ENCODE assay signal across 10 cellular contexts in genomic region chr16:71900336-71900735, GRCh38. TPM values are rescaled to one million over a fixed set of nuclear protein-coding genes. Genes with fewer than 3 reads are reported as not detected.
A peak's percentile ranks its signal among the peaks of the same experiment; 100 is the strongest.
DNase-seq lines count a peak whose midpoint lies in the region; ATAC-seq, FAIRE-seq and TF ChIP-seq lines count a peak whose summit lies in the region.
"Had no signal": no experiment of that assay in that cellular context is flagged by ENCODE, and none has a peak within 500 bp of the region (broad histone marks: within the 10 kb centered on the region; RNA-seq: fewer than 3 reads in every experiment).

No MANE protein-coding gene starts in this region.

- H3K4me1 Mint-ChIP-seq in stimulated activated naive CD8-positive, alpha-beta T cell treated with anti-CD3 and anti-CD28 coated beads, Interleukin-15, Interleukin-2, amounts not matched to agents 100 ng/mL and 50 ng/mL, for 24 hours (ENCODE audit: low read depth): peaks cover 73% of the 10 kb centered on the region
- peaks cover 32% of the 10 kb centered on the region for H3K4me1 Mint-ChIP-seq in activated T-helper 17 cell treated with anti-CD3 and anti-CD28 coated beads, Interleukin-2, amount 50 U/mL, for 72 hours

- H3K27me3 ChIP-seq in HepG2 (ENCODE audit: control insufficient read depth in 1 of 2, insufficient read depth in 2 of 2, low read length in 2 of 2): no peaks in the 10 kb centered on the region; a peak in 1 of 5 replicates
- H3K27me3 ChIP-seq: colonic mucosa had no signal

- no peak for TF ChIP-seq EP300 in HepG2 (IDR thresholded peaks at IDR 0.05; ENCODE audit: low read depth in 2 of 2, low read length in 2 of 2)
- TF ChIP-seq EP300 in HepG2 (CRISPR knock-in tag; IDR thresholded peaks at IDR 0.05; ENCODE audit: borderline replicate concordance): no peak

- peak overlapping the region; percentile 71 for H3K27ac Mint-ChIP-seq in stimulated activated naive CD8-positive, alpha-beta T cell treated with anti-CD3 and anti-CD28 coated beads, Interleukin-15, Interleukin-2, amounts not matched to agents 100 ng/mL and 50 ng/mL, for 24 hours
- peak overlapping the region; percentile 73 for H3K27ac Mint-ChIP-seq in activated T-helper 17 cell treated with anti-CD3 and anti-CD28 coated beads, Interleukin-2, amount 50 U/mL, for 72 hours

- no peak for TF ChIP-seq RAD21 in HepG2 (CRISPR knock-in tag; IDR thresholded peaks at IDR 0.05)

- peaks cover 99% of the 10 kb centered on the region for H3K79me2 ChIP-seq in HepG2 (ENCODE audit: insufficient read depth, low read length)

- WGBS in HepG2 (ENCODE audit: low lambda C conversion rate): 80% methylated on average over 4 of the region's 4 CpGs

- peak overlapping the region; percentile 58 for H3K4me3 Mint-ChIP-seq in stimulated activated naive CD8-positive, alpha-beta T cell treated with anti-CD3 and anti-CD28 coated beads, Interleukin-15, Interleukin-2, amounts not matched to agents 100 ng/mL and 50 ng/mL, for 24 hours
- H3K4me3 Mint-ChIP-seq in activated T-helper 17 cell treated with anti-CD3 and anti-CD28 coated beads, Interleukin-2, amount 50 U/mL, for 72 hours: peak overlapping the region; percentile 92

- H3K36me3 Mint-ChIP-seq in stimulated activated naive CD8-positive, alpha-beta T cell treated with anti-CD3 and anti-CD28 coated beads, Interleukin-15, Interleukin-2, amounts not matched to agents 100 ng/mL and 50 ng/mL, for 24 hours (ENCODE audit: low read depth): peaks cover 30% of the 10 kb centered on the region
- peaks cover 74% of the 10 kb centered on the region for H3K36me3 Mint-ChIP-seq in activated T-helper 17 cell treated with anti-CD3 and anti-CD28 coated beads, Interleukin-2, amount 50 U/mL, for 72 hours (ENCODE audit: low read depth)

- POLR2A ChIA-PET in HepG2 (lab: Yijun Ruan, JAX): interaction anchor here (0.6 to 1.7 kb wide), 6 partner anchors 9 to 92 kb away, joined by 3 to 5 read pairs (median 4); partner anchors contain the start of genes AP1G1 and ZNF821

- ATAC-seq in stimulated activated naive CD8-positive, alpha-beta T cell treated with anti-CD3 and anti-CD28 coated beads, Interleukin-15, Interleukin-2, amounts not matched to agents 100 U/mL and 50 U/mL, for 24 hours: no peak
- no peak for ATAC-seq in activated T-helper 17 cell treated with anti-CD3 and anti-CD28 coated beads, Interleukin-2, amount 50 U/mL, for 72 hours (replicated peaks)
- ATAC-seq in HepG2 (no peak), GM21529 (IDR thresholded peaks at IDR 0.05; ENCODE audit: unreplicated experiment) (no peak)

- CTCF ChIA-PET in HepG2 (lab: Yijun Ruan, JAX; ENCODE audit: low intra/inter-chr PET ratio, low total read pairs): no interaction called here

- H3K4me2 ChIP-seq in HepG2 (ENCODE audit: low read depth, low read length): peak overlapping the region; percentile 61; the same call in 1 of the 2 replicates

- H3K27ac ChIP-seq in HepG2 (ENCODE audit: extremely low read length, insufficient read depth, low read length): peak overlapping the region; percentile 32
- H3K27ac ChIP-seq: colonic mucosa, skin epidermis had no signal

- H3K4me3 ChIP-seq in HepG2 (replicated peaks in 1 of 3; ENCODE audit: insufficient read depth in 1 of 3, low read depth in 2 of 3, low read length in 3 of 3): peak overlapping the region in 1 of 3 experiments; percentile 12; a peak in 1 of 6 replicates
- H3K4me3 ChIP-seq: colonic mucosa, skin epidermis had no signal

- TF ChIP-seq POLR2A in HepG2 (IDR thresholded peaks at IDR 0.05; ENCODE audit: insufficient read depth in 1 of 2, low read depth in 2 of 2, low read length in 2 of 2): 0 out of 4 replicates have a peak, but pooled peaks of 1 of the 2 experiments have one; percentile 12

- no peaks in the 10 kb centered on the region for H3K27me3 Mint-ChIP-seq in stimulated activated naive CD8-positive, alpha-beta T cell treated with anti-CD3 and anti-CD28 coated beads, Interleukin-15, Interleukin-2, amounts not matched to agents 100 ng/mL and 50 ng/mL, for 24 hours
- H3K27me3 Mint-ChIP-seq in activated T-helper 17 cell treated with anti-CD3 and anti-CD28 coated beads, Interleukin-2, amount 50 U/mL, for 72 hours: no peaks in the 10 kb centered on the region

- peaks cover 3 to 19% of the 10 kb centered on the region in 2 experiments; a peak in 3 of 5 replicates for H3K36me3 ChIP-seq in HepG2 (replicated peaks in 1 of 2; ENCODE audit: control insufficient read depth in 1 of 2, insufficient read depth in 2 of 2, low read length in 2 of 2)
- H3K36me3 ChIP-seq: colonic mucosa had no signal

- no peak overlapping the region for H2AFZ ChIP-seq in HepG2 (ENCODE audit: low read length)

- H4K20me1 ChIP-seq in HepG2 (ENCODE audit: insufficient read depth, low read length): peaks cover 90% of the 10 kb centered on the region

- H3K9ac ChIP-seq in HepG2 (ENCODE audit: insufficient read depth, low read depth, low read length): no peak overlapping the region

- BruUV-seq in HepG2 (replicated peaks; lab: Mats Ljungman, UMichigan): no TSS peak

- TF ChIP-seq CTCF in HepG2 (CRISPR knock-in tag; IDR thresholded peaks at IDR 0.05): no peak

- FAIRE-seq in HepG2 (lab: Jason Lieb, UNC): no peak

- H3K9me3 Mint-ChIP-seq in stimulated activated naive CD8-positive, alpha-beta T cell treated with anti-CD3 and anti-CD28 coated beads, Interleukin-15, Interleukin-2, amounts not matched to agents 100 ng/mL and 50 ng/mL, for 24 hours: no peaks in the 10 kb centered on the region
- H3K9me3 Mint-ChIP-seq in activated T-helper 17 cell treated with anti-CD3 and anti-CD28 coated beads, Interleukin-2, amount 50 U/mL, for 72 hours: no peaks in the 10 kb centered on the region

- in situ Hi-C loops in HepG2 (cut with HindIII; ENCODE audit: extremely low pct_ligation_motif_present, low pct_unique_long_range_greater_than_20kb): no loop called here

- peaks cover 83% of the 10 kb centered on the region for H3K4me1 ChIP-seq in HepG2 (ENCODE audit: insufficient read depth, low read length)

- intact Hi-C loops in HepG2 (cut with micrococcal nuclease; ENCODE audit: unreplicated experiment): no loop called here

- H3K9me3 ChIP-seq in HepG2 (ENCODE audit: low read length): no peaks in the 10 kb centered on the region
- H3K9me3 ChIP-seq: colonic mucosa had no signal

- no peak for DNase-seq in stimulated activated naive CD8-positive, alpha-beta T cell treated with anti-CD3 and anti-CD28 coated beads, Interleukin-15, Interleukin-2, amounts not matched to agents 100 U/mL and 50 U/mL, for 24 hours
- DNase-seq in HepG2 (ENCODE audit: low spot score): no peak
- DNase-seq in dermis blood vessel endothelial cell: no peak
- DNase-seq in C1 segment of cervical spinal cord (lab: John Stamatoyannopoulos, UW): no peak
- no peak for DNase-seq in A172 (ENCODE audit: low spot score)
- DNase-seq: colonic mucosa had no signal

RNA-seq across cellular contexts. Expression of gene IST1, which starts 5.0 kb away (rescaled TPM):
- total RNA-seq in activated T-helper 17 cell treated with anti-CD3 and anti-CD28 coated beads, Interleukin-2, amount 50 U/mL, for 72 hours: 100 to 1,000 TPM; 159 to 217 TPM
- total RNA-seq in HepG2 (2016; rRNA removed; fragmentation: Illumina TruSeq; extraction: Trizol) (346 and 497 TPM in 2 replicates), dermis blood vessel endothelial cell (203 and 267 TPM in 2 replicates)
- total RNA-seq in HepG2 (2016; cell fraction: cytosol; rRNA removed; fragmentation: Illumina TruSeq; extraction: Trizol; ENCODE audit: low read depth): 49.2 and 50.3 TPM in 2 replicates
- total RNA-seq in HepG2 (2016; cell fraction: insoluble cytoplasmic fraction; rRNA removed; fragmentation: Illumina TruSeq; extraction: Trizol): 344 and 478 TPM in 2 replicates
- 98.2 and 110 TPM in 2 replicates for total RNA-seq in HepG2 (2016; cell fraction: membrane; rRNA removed; fragmentation: Illumina TruSeq; extraction: Trizol)
- total RNA-seq in HepG2 (2016; cell fraction: nucleus; rRNA removed; fragmentation: Illumina TruSeq; extraction: Trizol): 217 and 218 TPM in 2 replicates
- polyA plus RNA-seq in HepG2 (2011; rRNA removed): 402 and 415 TPM in 2 replicates
- polyA plus RNA-seq in HepG2 (2011; cell fraction: cytosol; rRNA removed): 246 and 321 TPM in 2 replicates
- polyA plus RNA-seq in HepG2 (2011; cell fraction: nucleus; rRNA removed): 386 and 449 TPM in 2 replicates
- 250 and 252 TPM in 2 replicates for polyA plus RNA-seq in HepG2 (2012)
- 15.5 and 16.2 TPM in 2 replicates for polyA plus RNA-seq in HepG2 (2016; cell fraction: cytosol; fragmentation: Illumina TruSeq; extraction: Trizol; ENCODE audit: low read depth)
- polyA plus RNA-seq in HepG2 (2016; cell fraction: insoluble cytoplasmic fraction; fragmentation: Illumina TruSeq; extraction: Trizol; ENCODE audit: low read depth): 427 and 428 TPM in 2 replicates
- 40.8 and 43.5 TPM in 2 replicates for polyA plus RNA-seq in HepG2 (2016; cell fraction: membrane; fragmentation: Illumina TruSeq; extraction: Trizol; ENCODE audit: low read depth)
- polyA plus RNA-seq in HepG2 (2016; cell fraction: nucleus; fragmentation: Illumina TruSeq; extraction: Trizol; ENCODE audit: insufficient read depth, low read depth): 440 and 473 TPM in 2 replicates
- 132 and 270 TPM in 2 replicates for polyA minus RNA-seq in HepG2 (2011; rRNA and poly(A)+ RNA removed; ENCODE audit: low replicate concordance)
- polyA minus RNA-seq in HepG2 (2011; cell fraction: cytosol; rRNA and poly(A)+ RNA removed): 125 and 139 TPM in 2 replicates
- polyA minus RNA-seq in HepG2 (2011; cell fraction: nucleus; rRNA and poly(A)+ RNA removed): 242 and 297 TPM in 2 replicates
- total RNA-seq in A172 (2014; rRNA removed; shearing (Covaris generic)): 163 and 166 TPM in 2 replicates

RNA-seq across cellular contexts. Expression of gene ZNF821, which starts 16.4 kb away (rescaled TPM):
- total RNA-seq in activated T-helper 17 cell treated with anti-CD3 and anti-CD28 coated beads, Interleukin-2, amount 50 U/mL, for 72 hours: 10 to 100 TPM in 1 of 2 donors, 1 to 10 TPM in 1; 6.3 to 12.2 TPM
- total RNA-seq in HepG2 (2016; rRNA removed; fragmentation: Illumina TruSeq; extraction: Trizol) (6.0 and 7.0 TPM in 2 replicates), dermis blood vessel endothelial cell (5.6 and 6.8 TPM in 2 replicates)
- 4.9 and 5.9 TPM in 2 replicates for total RNA-seq in HepG2 (2016; cell fraction: cytosol; rRNA removed; fragmentation: Illumina TruSeq; extraction: Trizol; ENCODE audit: low read depth)
- 6.5 and 7.8 TPM in 2 replicates for total RNA-seq in HepG2 (2016; cell fraction: insoluble cytoplasmic fraction; rRNA removed; fragmentation: Illumina TruSeq; extraction: Trizol)
- 9.7 and 9.9 TPM in 2 replicates for total RNA-seq in HepG2 (2016; cell fraction: membrane; rRNA removed; fragmentation: Illumina TruSeq; extraction: Trizol)
- total RNA-seq in HepG2 (2016; cell fraction: nucleus; rRNA removed; fragmentation: Illumina TruSeq; extraction: Trizol): 5.0 and 7.0 TPM in 2 replicates
- 8.2 and 9.1 TPM in 2 replicates for polyA plus RNA-seq in HepG2 (2011; rRNA removed)
- polyA plus RNA-seq in HepG2 (2011; cell fraction: cytosol; rRNA removed): 7.8 and 7.9 TPM in 2 replicates
- polyA plus RNA-seq in HepG2 (2011; cell fraction: nucleus; rRNA removed): 13.1 and 13.6 TPM in 2 replicates
- polyA plus RNA-seq in HepG2 (2012): 4.8 and 7.2 TPM in 2 replicates
- 3.0 and 3.2 TPM in 2 replicates for polyA plus RNA-seq in HepG2 (2016; cell fraction: cytosol; fragmentation: Illumina TruSeq; extraction: Trizol; ENCODE audit: low read depth)
- 5.8 and 7.3 TPM in 2 replicates for polyA plus RNA-seq in HepG2 (2016; cell fraction: insoluble cytoplasmic fraction; fragmentation: Illumina TruSeq; extraction: Trizol; ENCODE audit: low read depth)
- 4.2 and 6.2 TPM in 2 replicates for polyA plus RNA-seq in HepG2 (2016; cell fraction: membrane; fragmentation: Illumina TruSeq; extraction: Trizol; ENCODE audit: low read depth)
- polyA plus RNA-seq in HepG2 (2016; cell fraction: nucleus; fragmentation: Illumina TruSeq; extraction: Trizol; ENCODE audit: insufficient read depth, low read depth): 7.5 and 8.7 TPM in 2 replicates
- 4.7 and 11.8 TPM in 2 replicates for polyA minus RNA-seq in HepG2 (2011; rRNA and poly(A)+ RNA removed; ENCODE audit: low replicate concordance)
- 5.3 and 5.9 TPM in 2 replicates for polyA minus RNA-seq in HepG2 (2011; cell fraction: cytosol; rRNA and poly(A)+ RNA removed)
- polyA minus RNA-seq in HepG2 (2011; cell fraction: nucleus; rRNA and poly(A)+ RNA removed): 9.3 and 11.5 TPM in 2 replicates
- total RNA-seq in A172 (2014; rRNA removed; shearing (Covaris generic)): 8.1 and 23.9 TPM in 2 replicates

RNA-seq across cellular contexts. Expression of gene ATXN1L, which starts 54.6 kb away (rescaled TPM):
- 10 to 100 TPM; 18.2 to 27.3 TPM for total RNA-seq in activated T-helper 17 cell treated with anti-CD3 and anti-CD28 coated beads, Interleukin-2, amount 50 U/mL, for 72 hours
- total RNA-seq in HepG2 (2016; rRNA removed; fragmentation: Illumina TruSeq; extraction: Trizol): 22.4 and 23.6 TPM in 2 replicates
- 3.6 and 5.9 TPM in 2 replicates for total RNA-seq in HepG2 (2016; cell fraction: cytosol; rRNA removed; fragmentation: Illumina TruSeq; extraction: Trizol; ENCODE audit: low read depth)
- total RNA-seq in HepG2 (2016; cell fraction: insoluble cytoplasmic fraction; rRNA removed; fragmentation: Illumina TruSeq; extraction: Trizol): 20.9 and 21.7 TPM in 2 replicates
- total RNA-seq in HepG2 (2016; cell fraction: membrane; rRNA removed; fragmentation: Illumina TruSeq; extraction: Trizol): 10.7 and 13.4 TPM in 2 replicates
- 21.5 and 23.5 TPM in 2 replicates for total RNA-seq in HepG2 (2016; cell fraction: nucleus; rRNA removed; fragmentation: Illumina TruSeq; extraction: Trizol)
- polyA plus RNA-seq in HepG2 (2011; rRNA removed): 19.6 and 20.0 TPM in 2 replicates
- polyA plus RNA-seq in HepG2 (2011; cell fraction: cytosol; rRNA removed): 13.1 and 13.9 TPM in 2 replicates
- polyA plus RNA-seq in HepG2 (2011; cell fraction: nucleus; rRNA removed): 33.8 and 34.8 TPM in 2 replicates
- polyA plus RNA-seq in HepG2 (2012): 16.8 and 18.1 TPM in 2 replicates
- 1.9 and 3.5 TPM in 2 replicates for polyA plus RNA-seq in HepG2 (2016; cell fraction: cytosol; fragmentation: Illumina TruSeq; extraction: Trizol; ENCODE audit: low read depth)
- polyA plus RNA-seq in HepG2 (2016; cell fraction: insoluble cytoplasmic fraction; fragmentation: Illumina TruSeq; extraction: Trizol; ENCODE audit: low read depth): 14.9 and 15.2 TPM in 2 replicates
- 5.2 and 5.3 TPM in 2 replicates for polyA plus RNA-seq in HepG2 (2016; cell fraction: membrane; fragmentation: Illumina TruSeq; extraction: Trizol; ENCODE audit: low read depth)
- polyA plus RNA-seq in HepG2 (2016; cell fraction: nucleus; fragmentation: Illumina TruSeq; extraction: Trizol; ENCODE audit: insufficient read depth, low read depth): 25.4 and 26.1 TPM in 2 replicates
- 27.5 and 35.3 TPM in 2 replicates for polyA minus RNA-seq in HepG2 (2011; rRNA and poly(A)+ RNA removed; ENCODE audit: low replicate concordance)
- 11.6 and 12.9 TPM in 2 replicates for polyA minus RNA-seq in HepG2 (2011; cell fraction: cytosol; rRNA and poly(A)+ RNA removed)
- polyA minus RNA-seq in HepG2 (2011; cell fraction: nucleus; rRNA and poly(A)+ RNA removed): 26.9 and 31.0 TPM in 2 replicates
- total RNA-seq in dermis blood vessel endothelial cell: 16.2 and 24.9 TPM in 2 replicates
- total RNA-seq in A172 (2014; rRNA removed; shearing (Covaris generic)): 6.5 and 7.5 TPM in 2 replicates
